Comparison of ENCODE assay signal across 1 cellular context in the genomic region with DNA sequence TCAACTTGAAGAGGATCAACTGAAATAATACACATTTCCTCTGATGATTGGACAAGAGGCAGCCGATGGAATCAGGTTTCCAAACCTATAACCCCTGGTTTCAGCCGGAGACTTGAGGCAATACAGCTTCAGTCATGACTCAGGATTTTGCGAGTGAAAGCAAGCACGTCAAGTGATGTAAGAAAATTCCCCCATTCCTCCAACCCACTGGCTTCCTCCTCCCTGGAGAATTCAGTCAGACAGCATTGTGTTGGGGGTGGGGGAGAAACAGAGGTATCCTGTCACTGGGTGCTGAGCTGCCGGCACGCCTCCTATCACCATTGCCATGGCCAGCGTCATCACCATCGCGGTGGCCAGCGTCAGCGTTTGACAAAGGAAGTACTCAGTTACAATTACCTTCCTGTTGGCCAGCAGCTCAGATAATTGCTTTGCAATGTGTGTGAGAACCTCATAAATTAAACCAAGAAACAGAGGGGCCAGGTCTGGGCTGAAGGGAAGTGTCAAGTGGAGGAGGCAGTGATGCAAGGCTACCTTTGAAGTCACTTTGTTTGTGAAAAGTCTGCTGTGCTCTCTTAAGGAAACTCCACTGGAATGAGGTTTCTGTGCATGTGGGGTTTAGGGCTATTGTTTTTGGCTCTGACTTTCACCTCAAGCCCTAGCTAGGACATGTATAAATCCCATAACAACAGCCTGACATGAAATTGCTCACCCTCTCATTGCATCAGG.
TF ChIP-seq lines count a peak whose summit lies in the region.

No MANE protein-coding gene starts in this region.

TF ChIP-seq in HEK293, 187 proteins besides CTCF, POLR2A, EP300 and RAD21 (continued from another document and continues in another):
- TF ChIP-seq, protein P1, sequence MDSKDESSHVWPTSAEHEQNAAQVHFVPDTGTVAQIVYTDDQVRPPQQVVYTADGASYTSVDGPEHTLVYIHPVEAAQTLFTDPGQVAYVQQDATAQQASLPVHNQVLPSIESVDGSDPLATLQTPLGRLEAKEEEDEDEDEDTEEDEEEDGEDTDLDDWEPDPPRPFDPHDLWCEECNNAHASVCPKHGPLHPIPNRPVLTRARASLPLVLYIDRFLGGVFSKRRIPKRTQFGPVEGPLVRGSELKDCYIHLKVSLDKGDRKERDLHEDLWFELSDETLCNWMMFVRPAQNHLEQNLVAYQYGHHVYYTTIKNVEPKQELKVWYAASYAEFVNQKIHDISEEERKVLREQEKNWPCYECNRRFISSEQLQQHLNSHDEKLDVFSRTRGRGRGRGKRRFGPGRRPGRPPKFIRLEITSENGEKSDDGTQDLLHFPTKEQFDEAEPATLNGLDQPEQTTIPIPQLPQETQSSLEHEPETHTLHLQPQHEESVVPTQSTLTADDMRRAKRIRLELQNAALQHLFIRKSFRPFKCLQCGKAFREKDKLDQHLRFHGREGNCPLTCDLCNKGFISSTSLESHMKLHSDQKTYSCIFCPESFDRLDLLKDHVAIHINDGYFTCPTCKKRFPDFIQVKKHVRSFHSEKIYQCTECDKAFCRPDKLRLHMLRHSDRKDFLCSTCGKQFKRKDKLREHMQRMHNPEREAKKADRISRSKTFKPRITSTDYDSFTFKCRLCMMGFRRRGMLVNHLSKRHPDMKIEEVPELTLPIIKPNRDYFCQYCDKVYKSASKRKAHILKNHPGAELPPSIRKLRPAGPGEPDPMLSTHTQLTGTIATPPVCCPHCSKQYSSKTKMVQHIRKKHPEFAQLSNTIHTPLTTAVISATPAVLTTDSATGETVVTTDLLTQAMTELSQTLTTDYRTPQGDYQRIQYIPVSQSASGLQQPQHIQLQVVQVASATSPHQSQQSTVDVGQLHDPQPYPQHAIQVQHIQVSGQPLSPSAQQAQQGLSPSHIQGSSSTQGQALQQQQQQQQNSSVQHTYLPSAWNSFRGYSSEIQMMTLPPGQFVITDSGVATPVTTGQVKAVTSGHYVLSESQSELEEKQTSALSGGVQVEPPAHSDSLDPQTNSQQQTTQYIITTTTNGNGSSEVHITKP (tag by site-specific recombination; IDR thresholded peaks at IDR 0.05), result peak; percentile 32; the same call in 1 of the 2 replicates
- TF ChIP-seq ZNF341 (tag by site-specific recombination; IDR thresholded peaks at IDR 0.05; ENCODE audit: low read depth) (no peak), ZFHX2 (tag by site-specific recombination; conservative IDR thresholded peaks at IDR 0.05) (peak; percentile 60), SCRT2 (tag by site-specific recombination; IDR thresholded peaks at IDR 0.05) (peak; percentile 30; the same call in 1 of the 2 replicates), ZNF404 (tag by site-specific recombination; IDR thresholded peaks at IDR 0.05) (no peak), ZNF600 (tag by site-specific recombination; IDR thresholded peaks at IDR 0.05) (no peak), ZNF585B (tag by site-specific recombination; IDR thresholded peaks at IDR 0.05) (no peak), ZNF202 (tag by site-specific recombination; IDR thresholded peaks at IDR 0.05; ENCODE audit: borderline replicate concordance) (no peak), ZNF776 (tag by site-specific recombination; IDR thresholded peaks at IDR 0.05; ENCODE audit: borderline replicate concordance) (no peak), HOXD13 (CRISPR knock-in tag; IDR thresholded peaks at IDR 0.05; ENCODE audit: borderline replicate concordance) (no peak), KLF16 (tag by site-specific recombination; IDR thresholded peaks at IDR 0.05) (peak; percentile 70), ZNF221 (tag by site-specific recombination; IDR thresholded peaks at IDR 0.05; ENCODE audit: borderline replicate concordance) (no peak), ZNF426 (tag by site-specific recombination; IDR thresholded peaks at IDR 0.05) (no peak), ZNF558 (tag by site-specific recombination; IDR thresholded peaks at IDR 0.05) (peak; percentile 77), ZNF48 (tag by site-specific recombination; IDR thresholded peaks at IDR 0.05) (no peak), ZNF514 (tag by site-specific recombination; IDR thresholded peaks at IDR 0.05) (no peak), ZNF843 (tag by site-specific recombination; IDR thresholded peaks at IDR 0.05) (peak; percentile 87), ZNF560 (tag by site-specific recombination; IDR thresholded peaks at IDR 0.05; ENCODE audit: borderline replicate concordance) (no peak), SP7 (tag by site-specific recombination; IDR thresholded peaks at IDR 0.05) (peak; percentile 96), ZNF768 (tag by site-specific recombination; IDR thresholded peaks at IDR 0.05) (peak; percentile 71; the same call in 1 of the 2 replicates), ZNF610 (tag by site-specific recombination; IDR thresholded peaks at IDR 0.05; ENCODE audit: borderline replicate concordance) (no peak; the same call in 1 of the 2 replicates), ZNF792 (tag by site-specific recombination; IDR thresholded peaks at IDR 0.05) (no peak; the same call in 1 of the 2 replicates), ZNF366 (tag by site-specific recombination; conservative IDR thresholded peaks at IDR 0.05) (peak; percentile 89), ZNF23 (tag by site-specific recombination; IDR thresholded peaks at IDR 0.05; ENCODE audit: borderline replicate concordance) (no peak), ZIC2 (tag by site-specific recombination; IDR thresholded peaks at IDR 0.05) (no peak), ZNF214 (tag by site-specific recombination; IDR thresholded peaks at IDR 0.05; ENCODE audit: borderline replicate concordance) (no peak), ZNF37A (tag by site-specific recombination; IDR thresholded peaks at IDR 0.05) (no peak)
- TF ChIP-seq, protein P2, sequence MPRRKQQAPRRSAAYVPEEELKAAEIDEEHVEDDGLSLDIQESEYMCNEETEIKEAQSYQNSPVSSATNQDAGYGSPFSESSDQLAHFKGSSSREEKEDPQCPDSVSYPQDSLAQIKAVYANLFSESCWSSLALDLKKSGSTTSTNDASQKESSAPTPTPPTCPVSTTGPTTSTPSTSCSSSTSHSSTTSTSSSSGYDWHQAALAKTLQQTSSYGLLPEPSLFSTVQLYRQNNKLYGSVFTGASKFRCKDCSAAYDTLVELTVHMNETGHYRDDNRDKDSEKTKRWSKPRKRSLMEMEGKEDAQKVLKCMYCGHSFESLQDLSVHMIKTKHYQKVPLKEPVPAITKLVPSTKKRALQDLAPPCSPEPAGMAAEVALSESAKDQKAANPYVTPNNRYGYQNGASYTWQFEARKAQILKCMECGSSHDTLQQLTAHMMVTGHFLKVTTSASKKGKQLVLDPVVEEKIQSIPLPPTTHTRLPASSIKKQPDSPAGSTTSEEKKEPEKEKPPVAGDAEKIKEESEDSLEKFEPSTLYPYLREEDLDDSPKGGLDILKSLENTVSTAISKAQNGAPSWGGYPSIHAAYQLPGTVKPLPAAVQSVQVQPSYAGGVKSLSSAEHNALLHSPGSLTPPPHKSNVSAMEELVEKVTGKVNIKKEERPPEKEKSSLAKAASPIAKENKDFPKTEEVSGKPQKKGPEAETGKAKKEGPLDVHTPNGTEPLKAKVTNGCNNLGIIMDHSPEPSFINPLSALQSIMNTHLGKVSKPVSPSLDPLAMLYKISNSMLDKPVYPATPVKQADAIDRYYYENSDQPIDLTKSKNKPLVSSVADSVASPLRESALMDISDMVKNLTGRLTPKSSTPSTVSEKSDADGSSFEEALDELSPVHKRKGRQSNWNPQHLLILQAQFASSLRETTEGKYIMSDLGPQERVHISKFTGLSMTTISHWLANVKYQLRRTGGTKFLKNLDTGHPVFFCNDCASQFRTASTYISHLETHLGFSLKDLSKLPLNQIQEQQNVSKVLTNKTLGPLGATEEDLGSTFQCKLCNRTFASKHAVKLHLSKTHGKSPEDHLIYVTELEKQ (tag by site-specific recombination; IDR thresholded peaks at IDR 0.05; ENCODE audit: borderline replicate concordance), result peak; percentile 94
- TF ChIP-seq, protein P3, sequence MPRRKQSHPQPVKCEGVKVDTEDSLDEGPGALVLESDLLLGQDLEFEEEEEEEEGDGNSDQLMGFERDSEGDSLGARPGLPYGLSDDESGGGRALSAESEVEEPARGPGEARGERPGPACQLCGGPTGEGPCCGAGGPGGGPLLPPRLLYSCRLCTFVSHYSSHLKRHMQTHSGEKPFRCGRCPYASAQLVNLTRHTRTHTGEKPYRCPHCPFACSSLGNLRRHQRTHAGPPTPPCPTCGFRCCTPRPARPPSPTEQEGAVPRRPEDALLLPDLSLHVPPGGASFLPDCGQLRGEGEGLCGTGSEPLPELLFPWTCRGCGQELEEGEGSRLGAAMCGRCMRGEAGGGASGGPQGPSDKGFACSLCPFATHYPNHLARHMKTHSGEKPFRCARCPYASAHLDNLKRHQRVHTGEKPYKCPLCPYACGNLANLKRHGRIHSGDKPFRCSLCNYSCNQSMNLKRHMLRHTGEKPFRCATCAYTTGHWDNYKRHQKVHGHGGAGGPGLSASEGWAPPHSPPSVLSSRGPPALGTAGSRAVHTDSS (tag by site-specific recombination; IDR thresholded peaks at IDR 0.05), result peak; percentile 28; the same call in 1 of the 2 replicates
- TF ChIP-seq, protein P4, sequence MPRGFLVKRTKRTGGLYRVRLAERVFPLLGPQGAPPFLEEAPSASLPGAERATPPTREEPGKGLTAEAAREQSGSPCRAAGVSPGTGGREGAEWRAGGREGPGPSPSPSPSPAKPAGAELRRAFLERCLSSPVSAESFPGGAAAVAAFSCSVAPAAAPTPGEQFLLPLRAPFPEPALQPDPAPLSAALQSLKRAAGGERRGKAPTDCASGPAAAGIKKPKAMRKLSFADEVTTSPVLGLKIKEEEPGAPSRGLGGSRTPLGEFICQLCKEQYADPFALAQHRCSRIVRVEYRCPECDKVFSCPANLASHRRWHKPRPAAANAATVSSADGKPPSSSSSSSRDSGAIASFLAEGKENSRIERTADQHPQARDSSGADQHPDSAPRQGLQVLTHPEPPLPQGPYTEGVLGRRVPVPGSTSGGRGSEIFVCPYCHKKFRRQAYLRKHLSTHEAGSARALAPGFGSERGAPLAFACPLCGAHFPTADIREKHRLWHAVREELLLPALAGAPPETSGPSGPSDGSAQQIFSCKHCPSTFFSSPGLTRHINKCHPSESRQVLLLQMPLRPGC (tag by site-specific recombination; IDR thresholded peaks at IDR 0.05), result peak; percentile 98
- TF ChIP-seq, protein P5, sequence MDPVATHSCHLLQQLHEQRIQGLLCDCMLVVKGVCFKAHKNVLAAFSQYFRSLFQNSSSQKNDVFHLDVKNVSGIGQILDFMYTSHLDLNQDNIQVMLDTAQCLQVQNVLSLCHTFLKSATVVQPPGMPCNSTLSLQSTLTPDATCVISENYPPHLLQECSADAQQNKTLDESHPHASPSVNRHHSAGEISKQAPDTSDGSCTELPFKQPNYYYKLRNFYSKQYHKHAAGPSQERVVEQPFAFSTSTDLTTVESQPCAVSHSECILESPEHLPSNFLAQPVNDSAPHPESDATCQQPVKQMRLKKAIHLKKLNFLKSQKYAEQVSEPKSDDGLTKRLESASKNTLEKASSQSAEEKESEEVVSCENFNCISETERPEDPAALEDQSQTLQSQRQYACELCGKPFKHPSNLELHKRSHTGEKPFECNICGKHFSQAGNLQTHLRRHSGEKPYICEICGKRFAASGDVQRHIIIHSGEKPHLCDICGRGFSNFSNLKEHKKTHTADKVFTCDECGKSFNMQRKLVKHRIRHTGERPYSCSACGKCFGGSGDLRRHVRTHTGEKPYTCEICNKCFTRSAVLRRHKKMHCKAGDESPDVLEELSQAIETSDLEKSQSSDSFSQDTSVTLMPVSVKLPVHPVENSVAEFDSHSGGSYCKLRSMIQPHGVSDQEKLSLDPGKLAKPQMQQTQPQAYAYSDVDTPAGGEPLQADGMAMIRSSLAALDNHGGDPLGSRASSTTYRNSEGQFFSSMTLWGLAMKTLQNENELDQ (tag by site-specific recombination; IDR thresholded peaks at IDR 0.05; ENCODE audit: low read depth), result no peak
- TF ChIP-seq, protein P6, sequence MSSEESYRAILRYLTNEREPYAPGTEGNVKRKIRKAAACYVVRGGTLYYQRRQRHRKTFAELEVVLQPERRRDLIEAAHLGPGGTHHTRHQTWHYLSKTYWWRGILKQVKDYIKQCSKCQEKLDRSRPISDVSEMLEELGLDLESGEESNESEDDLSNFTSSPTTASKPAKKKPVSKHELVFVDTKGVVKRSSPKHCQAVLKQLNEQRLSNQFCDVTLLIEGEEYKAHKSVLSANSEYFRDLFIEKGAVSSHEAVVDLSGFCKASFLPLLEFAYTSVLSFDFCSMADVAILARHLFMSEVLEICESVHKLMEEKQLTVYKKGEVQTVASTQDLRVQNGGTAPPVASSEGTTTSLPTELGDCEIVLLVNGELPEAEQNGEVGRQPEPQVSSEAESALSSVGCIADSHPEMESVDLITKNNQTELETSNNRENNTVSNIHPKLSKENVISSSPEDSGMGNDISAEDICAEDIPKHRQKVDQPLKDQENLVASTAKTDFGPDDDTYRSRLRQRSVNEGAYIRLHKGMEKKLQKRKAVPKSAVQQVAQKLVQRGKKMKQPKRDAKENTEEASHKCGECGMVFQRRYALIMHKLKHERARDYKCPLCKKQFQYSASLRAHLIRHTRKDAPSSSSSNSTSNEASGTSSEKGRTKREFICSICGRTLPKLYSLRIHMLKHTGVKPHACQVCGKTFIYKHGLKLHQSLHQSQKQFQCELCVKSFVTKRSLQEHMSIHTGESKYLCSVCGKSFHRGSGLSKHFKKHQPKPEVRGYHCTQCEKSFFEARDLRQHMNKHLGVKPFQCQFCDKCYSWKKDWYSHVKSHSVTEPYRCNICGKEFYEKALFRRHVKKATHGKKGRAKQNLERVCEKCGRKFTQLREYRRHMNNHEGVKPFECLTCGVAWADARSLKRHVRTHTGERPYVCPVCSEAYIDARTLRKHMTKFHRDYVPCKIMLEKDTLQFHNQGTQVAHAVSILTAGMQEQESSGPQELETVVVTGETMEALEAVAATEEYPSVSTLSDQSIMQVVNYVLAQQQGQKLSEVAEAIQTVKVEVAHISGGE (tag by site-specific recombination; conservative IDR thresholded peaks at IDR 0.05; ENCODE audit: low read depth), result no peak
- TF ChIP-seq, protein P7, sequence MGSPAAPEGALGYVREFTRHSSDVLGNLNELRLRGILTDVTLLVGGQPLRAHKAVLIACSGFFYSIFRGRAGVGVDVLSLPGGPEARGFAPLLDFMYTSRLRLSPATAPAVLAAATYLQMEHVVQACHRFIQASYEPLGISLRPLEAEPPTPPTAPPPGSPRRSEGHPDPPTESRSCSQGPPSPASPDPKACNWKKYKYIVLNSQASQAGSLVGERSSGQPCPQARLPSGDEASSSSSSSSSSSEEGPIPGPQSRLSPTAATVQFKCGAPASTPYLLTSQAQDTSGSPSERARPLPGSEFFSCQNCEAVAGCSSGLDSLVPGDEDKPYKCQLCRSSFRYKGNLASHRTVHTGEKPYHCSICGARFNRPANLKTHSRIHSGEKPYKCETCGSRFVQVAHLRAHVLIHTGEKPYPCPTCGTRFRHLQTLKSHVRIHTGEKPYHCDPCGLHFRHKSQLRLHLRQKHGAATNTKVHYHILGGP (tag by site-specific recombination; IDR thresholded peaks at IDR 0.05), result no peak
- TF ChIP-seq, protein P8, sequence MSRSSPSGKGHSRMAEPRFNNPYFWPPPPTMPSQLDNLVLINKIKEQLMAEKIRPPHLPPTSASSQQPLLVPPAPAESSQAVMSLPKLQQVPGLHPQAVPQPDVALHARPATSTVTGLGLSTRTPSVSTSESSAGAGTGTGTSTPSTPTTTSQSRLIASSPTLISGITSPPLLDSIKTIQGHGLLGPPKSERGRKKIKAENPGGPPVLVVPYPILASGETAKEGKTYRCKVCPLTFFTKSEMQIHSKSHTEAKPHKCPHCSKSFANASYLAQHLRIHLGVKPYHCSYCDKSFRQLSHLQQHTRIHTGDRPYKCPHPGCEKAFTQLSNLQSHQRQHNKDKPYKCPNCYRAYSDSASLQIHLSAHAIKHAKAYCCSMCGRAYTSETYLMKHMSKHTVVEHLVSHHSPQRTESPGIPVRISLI (tag by site-specific recombination; IDR thresholded peaks at IDR 0.05), result no peak
